ENCODE assay signal across 1 cellular context in genomic region chr10:102435098-102435497, GRCh38.
TF ChIP-seq lines count a peak whose summit lies in the region.

No MANE protein-coding gene starts in this region.

TF ChIP-seq in IMR-90, 13 proteins besides CTCF, POLR2A, EP300 and RAD21:
- TF ChIP-seq MXI1 (IDR thresholded peaks at IDR 0.05; ENCODE audit: borderline replicate concordance, low read depth, low read length): no peak
- no peak for TF ChIP-seq BHLHE40 (IDR thresholded peaks at IDR 0.05; ENCODE audit: low read depth, low read length)
- TF ChIP-seq MAFK (IDR thresholded peaks at IDR 0.05; ENCODE audit: low read depth, low read length): no peak
- no peak for TF ChIP-seq SMC3 (IDR thresholded peaks at IDR 0.05; ENCODE audit: low read depth, low read length)
- no peak for TF ChIP-seq USF2 (IDR thresholded peaks at IDR 0.05; ENCODE audit: low read depth, low read length)
- no peak for TF ChIP-seq NFE2L2 (IDR thresholded peaks at IDR 0.05; ENCODE audit: low read depth, low read length)
- TF ChIP-seq CHD1 (IDR thresholded peaks at IDR 0.05; ENCODE audit: low read depth, low read length): no peak
- TF ChIP-seq CEBPB (IDR thresholded peaks at IDR 0.05; ENCODE audit: low read depth, low read length): no peak
- TF ChIP-seq ELK1 (IDR thresholded peaks at IDR 0.05; ENCODE audit: borderline replicate concordance, low read depth, low read length): no peak
TF ChIP-seq in IMR-90: peak in this region for 0.
